Comparison of ENCODE assay signal across 2 cellular contexts in genomic region chr15:33200444-33200843, GRCh38.
TF ChIP-seq lines count a peak whose summit lies in the region.

No MANE protein-coding gene starts in this region.

TF ChIP-seq in A549, 52 proteins besides CTCF, POLR2A, EP300 and RAD21 (continued from another document):
- TF ChIP-seq ESRRA (IDR thresholded peaks at IDR 0.05; ENCODE audit: borderline replicate concordance, low read length) = no peak
- TF ChIP-seq MAZ (IDR thresholded peaks at IDR 0.05; ENCODE audit: borderline replicate concordance, low read depth, low read length) = no peak
- TF ChIP-seq RNF2 (IDR thresholded peaks at IDR 0.05; ENCODE audit: borderline replicate concordance, low read depth) = no peak
- TF ChIP-seq HOXB13 (CRISPR knock-in tag; IDR thresholded peaks at IDR 0.05; ENCODE audit: low read depth) = no peak
- no peak for TF ChIP-seq SMC3 (IDR thresholded peaks at IDR 0.05)
- no peak for TF ChIP-seq ELK1 (IDR thresholded peaks at IDR 0.05; ENCODE audit: low read depth, low read length)
- no peak for TF ChIP-seq PHF8 (IDR thresholded peaks at IDR 0.05; ENCODE audit: borderline replicate concordance, low read depth)
- TF ChIP-seq CBX8 (IDR thresholded peaks at IDR 0.05) = no peak
- no peak for TF ChIP-seq HES2 (IDR thresholded peaks at IDR 0.05)
- no peak for TF ChIP-seq KDM1A (IDR thresholded peaks at IDR 0.05; ENCODE audit: low read depth)

TF ChIP-seq in HCT116, 20 proteins besides CTCF, POLR2A, EP300 and RAD21 (continued from another document):
- TF ChIP-seq ZBTB33 (IDR thresholded peaks at IDR 0.05; ENCODE audit: extremely low read depth, insufficient replicate concordance, low read length) = no peak
- no peak for TF ChIP-seq EZH2phosphoT487 (IDR thresholded peaks at IDR 0.05; ENCODE audit: borderline replicate concordance)
- no peak for TF ChIP-seq POLR2AphosphoS5 (IDR thresholded peaks at IDR 0.05; ENCODE audit: low read depth, low read length)
- TF ChIP-seq ATF3 (IDR thresholded peaks at IDR 0.05) = no peak
- TF ChIP-seq SP1 (IDR thresholded peaks at IDR 0.05; ENCODE audit: low read depth) = no peak
- no peak for TF ChIP-seq EZH2 (IDR thresholded peaks at IDR 0.05)
